In genomic region chr11:3807856-3808845, GRCh38 we compare ENCODE assay signal across 8 cellular contexts. TPM values are rescaled to one million over a fixed set of nuclear protein-coding genes. Genes with fewer than 3 reads are reported as not detected.
DNase-seq lines count a peak whose midpoint lies in the region; ATAC-seq and TF ChIP-seq lines count a peak whose summit lies in the region.

Gene PGAP2, plus strand, starts transcription at chr11:3808560. Its CDS starts 2,700 bp downstream, at chr11:3811260.

- H4K20me1 ChIP-seq in KMS-11 (ENCODE audit: insufficient read depth) = no peaks in the 10 kb centered on the region

- no peaks in the 10 kb centered on the region for H3K27me3 ChIP-seq in KMS-11 (ENCODE audit: insufficient read depth, low read depth)

- DNase-seq in DMS 273 (lab: John Stamatoyannopoulos, UW; ENCODE audit: unreplicated experiment) (peak; percentile 70), SK-N-DZ (ENCODE audit: low spot score) (peak; percentile 75), cardiac septum (ENCODE audit: low spot score) (peak; percentile 86), pons (ENCODE audit: low spot score) (peak; percentile 58), GOT3 (lab: John Stamatoyannopoulos, UW) (no peak)
- DNase-seq in activated naive CD8-positive, alpha-beta T cell treated with anti-CD3 and anti-CD28 coated beads, Interleukin-2, amount 50 U/mL, for 16 hours (ENCODE audit: low read depth, low spot score) = peak; percentile 8

- peaks cover 6% of the 10 kb centered on the region for H3K4me1 ChIP-seq in KMS-11 (ENCODE audit: low read depth, poor library complexity, severe bottlenecking)

- ATAC-seq in GM21423 (IDR thresholded peaks at IDR 0.05; ENCODE audit: unreplicated experiment) = peak; percentile 51

- H3K79me2 ChIP-seq in KMS-11 (ENCODE audit: insufficient read depth, low read depth) = no peaks in the 10 kb centered on the region

- no peaks in the 10 kb centered on the region for H3K36me3 ChIP-seq in KMS-11 (ENCODE audit: insufficient read depth)

- H3K9ac ChIP-seq in KMS-11 = peak within 1 kb of the TSS; percentile 43; the same call in 1 of the 2 replicates

- peak; percentile 68 for TF ChIP-seq CTCF in KMS-11 (conservative IDR thresholded peaks at IDR 0.05; ENCODE audit: low read depth, low read length)

- intact Hi-C loops in cardiac septum (cut with DNase I) = no loop called here

- peak within 1 kb of the TSS; percentile 28 for H3K4me3 ChIP-seq in KMS-11 (IDR thresholded peaks at IDR 0.05; ENCODE audit: insufficient read depth, low read depth, low read length)

- H2AFZ ChIP-seq in KMS-11 (ENCODE audit: low read depth) = peak within 1 kb of the TSS; percentile 84

- peak within 1 kb of the TSS; percentile 86 for H3K4me2 ChIP-seq in KMS-11

- H3K27ac ChIP-seq in KMS-11 = peak within 1 kb of the TSS; percentile 19; the same call in 1 of the 2 replicates

RNA-seq across cellular contexts. Expression of gene PGAP2, which starts in this region (rescaled TPM):
- polyA plus RNA-seq in SK-N-DZ (2014; cell fraction: cytosol; rRNA removed) = 25.3 and 30.3 TPM in 2 replicates
- 87.7 and 90.7 TPM in 2 replicates for polyA plus RNA-seq in SK-N-DZ (2014; cell fraction: nucleus; rRNA removed)
- 22.7 TPM for total RNA-seq in cardiac septum
